22 cellular contexts compared by ENCODE assay signal in genomic region chr3:51969841-51970240, GRCh38. TPM values are rescaled to one million over a fixed set of nuclear protein-coding genes. Genes with fewer than 3 reads are reported as not detected.
A peak's percentile ranks its signal among the peaks of the same experiment; 100 is the strongest.
DNase-seq lines count a peak whose midpoint lies in the region; ATAC-seq and TF ChIP-seq lines count a peak whose summit lies in the region.
"Had no signal": no experiment of that assay in that cellular context is flagged by ENCODE, and none has a peak within 500 bp of the region (broad histone marks: within the 10 kb centered on the region; RNA-seq: fewer than 3 reads in every experiment).

No MANE protein-coding gene starts in this region.

- H2AK5ac ChIP-seq in neuronal stem cell (ENCODE audit: low read depth, low read length) = peak overlapping the region; percentile 49

- H3K4me3 ChIP-seq in BLaER1 (no peak overlapping the region), WERI-Rb-1 (ENCODE audit: low read depth, low read length) (no peak overlapping the region), neuronal stem cell (ENCODE audit: low read length in 2 of 2) (no peak overlapping the region)
- no peak overlapping the region for H3K4me3 ChIP-seq in CD8-positive, alpha-beta T cell (ENCODE audit: low read depth, low read length)
- H3K4me3 ChIP-seq: GM23248, SJCRH30 had no signal

- H3K9me3 Mint-ChIP-seq in CD8-positive, alpha-beta T cell = no peaks in the 10 kb centered on the region
- H3K9me3 Mint-ChIP-seq: CD8-positive, alpha-beta memory T cell; HFFc6 had no signal

- H3K27me3 Mint-ChIP-seq in CD8-positive, alpha-beta T cell (ENCODE audit: low read depth) = no peaks in the 10 kb centered on the region
- H3K27me3 Mint-ChIP-seq: CD8-positive, alpha-beta memory T cell had no signal

- no peak overlapping the region for H2BK120ac ChIP-seq in neuronal stem cell (ENCODE audit: low read depth, low read length)

- H3K9ac ChIP-seq in BLaER1 = peak overlapping the region; percentile 63; the same call in 1 of the 2 replicates
- H3K9ac ChIP-seq in neuronal stem cell (ENCODE audit: low read depth, low read length, poor library complexity) = no peak overlapping the region
- H3K9ac ChIP-seq: GM23248 had no signal

- no CpG with 5 or more reads among the region's 4 CpGs for WGBS in neuronal stem cell (ENCODE audit: extremely low coverage in 2 of 2, insufficient read length in 2 of 2, insufficient replicate concordance in 1 of 2), 2 donors

- peaks cover 5% of the 10 kb centered on the region for H3K79me1 ChIP-seq in neuronal stem cell (ENCODE audit: low read depth, low read length)

- intact Hi-C loops in CD8-positive, alpha-beta T cell (cut with DNase I, micrococcal nuclease) = loop anchor here (5.0 to 10.0 kb wide), 3 partner anchors 285 to 578 kb away; partner anchors contain the start of genes NT5DC2 (in 1 of the 2), RBM15B (in 1 of the 2) and UQCC5 (in 1 of the 2)

- H4K91ac ChIP-seq in neuronal stem cell (ENCODE audit: low read depth, low read length, poor library complexity) = no peak overlapping the region

- peak overlapping the region; percentile 69 for H2BK5ac ChIP-seq in neuronal stem cell (ENCODE audit: low read length)

- DNase-seq in CD8-positive, alpha-beta T cell = peak in 1 of 7 experiments; percentile 10
- DNase-seq in WERI-Rb-1 (no peak), neuronal stem cell (ENCODE audit: low spot score) (no peak), NCI-H2171 (lab: John Stamatoyannopoulos, UW) (no peak), GF-D8 (lab: John Stamatoyannopoulos, UW) (no peak), NCI-H2227 treated with DMSO at 0.1 percent for 48 hours (lab: John Stamatoyannopoulos, UW) (no peak)
- DNase-seq: BE2C; CD8-positive, alpha-beta memory T cell; GM23248; HFFc6; IMR-90; Kasumi-1; NCI-H1105 treated with DMSO at 0.1 percent for 48 hours; NCI-H187; NK-92 treated with Interleukin-12 subunit alpha and Interleukin-12 subunit beta, amount 100 ng/mL, for 24 hours; SJCRH30 had no signal

- H3K27me3 ChIP-seq in BLaER1 (no peaks in the 10 kb centered on the region), WERI-Rb-1 (ENCODE audit: insufficient read depth, low read depth, severe bottlenecking) (no peaks in the 10 kb centered on the region), neuronal stem cell (ENCODE audit: control insufficient read depth in 3 of 3, insufficient read depth in 3 of 3, low read depth in 1 of 3, low read length in 3 of 3) (no peaks in the 10 kb centered on the region)
- no peaks in the 10 kb centered on the region for H3K27me3 ChIP-seq in CD8-positive, alpha-beta T cell (ENCODE audit: insufficient read depth, low read length)
- H3K27me3 ChIP-seq: BE2C, SJCRH30 had no signal

- peak overlapping the region; percentile 53 for H3K18ac ChIP-seq in neuronal stem cell (ENCODE audit: low read length)

- H3K36me3 ChIP-seq in BLaER1 = peaks cover 9% of the 10 kb centered on the region; the same call in 1 of the 2 replicates
- no peaks in the 10 kb centered on the region for H3K36me3 ChIP-seq in CD8-positive, alpha-beta T cell (ENCODE audit: insufficient read depth, low read length)
- peaks cover 51% of the 10 kb centered on the region for H3K36me3 ChIP-seq in WERI-Rb-1
- H3K36me3 ChIP-seq in neuronal stem cell (replicated peaks in 1 of 2; ENCODE audit: control insufficient read depth in 2 of 2, insufficient read depth in 2 of 2, low read length in 2 of 2) = no peaks in the 10 kb centered on the region
- H3K36me3 ChIP-seq: BE2C had no signal

- H3K4me2 ChIP-seq in BLaER1 (peak overlapping the region; percentile 94), neuronal stem cell (ENCODE audit: insufficient read depth, low read length, poor library complexity, severe bottlenecking) (no peak overlapping the region)

- POLR2A ChIA-PET in CD8-positive, alpha-beta T cell (lab: Charles Lee) = interaction anchor here (1.1 kb wide), 1 partner anchor 22 kb away, joined by 4 read pairs; no protein-coding TSS in a partner anchor

- no peak for ATAC-seq in CD8-positive, alpha-beta T cell

- peak overlapping the region; percentile 95 for H3K27ac ChIP-seq in BLaER1
- H3K27ac ChIP-seq in CD8-positive, alpha-beta T cell (ENCODE audit: low read depth, low read length) = no peak overlapping the region
- peak overlapping the region; percentile 100 for H3K27ac ChIP-seq in WERI-Rb-1
- H3K27ac ChIP-seq in neuronal stem cell (replicated peaks; ENCODE audit: low read length) = no peak overlapping the region
- H3K27ac ChIP-seq: GM23248, SJCRH30 had no signal

- no peak overlapping the region for H4K8ac ChIP-seq in neuronal stem cell (ENCODE audit: low read depth, low read length)

- H3K9me3 ChIP-seq in BLaER1 (no peaks in the 10 kb centered on the region), WERI-Rb-1 (ENCODE audit: severe bottlenecking) (no peaks in the 10 kb centered on the region), neuronal stem cell (replicated peaks in 1 of 2; ENCODE audit: control insufficient read depth in 2 of 2, insufficient read depth in 1 of 2, low read depth in 1 of 2, low read length in 2 of 2) (no peaks in the 10 kb centered on the region)
- no peaks in the 10 kb centered on the region for H3K9me3 ChIP-seq in CD8-positive, alpha-beta T cell (ENCODE audit: low read length)
- H3K9me3 ChIP-seq: BE2C, SJCRH30 had no signal

- H3K36me3 Mint-ChIP-seq in CD8-positive, alpha-beta T cell = peaks cover 5% of the 10 kb centered on the region

- no peak overlapping the region for H3K23ac ChIP-seq in neuronal stem cell (ENCODE audit: low read depth, low read length, poor library complexity)

- H4K20me1 ChIP-seq in BLaER1 = peaks cover 28% of the 10 kb centered on the region; the same call in 1 of the 2 replicates

- CTCF ChIA-PET in CD8-positive, alpha-beta T cell (lab: Charles Lee) = interaction anchor here (1.1 to 2.3 kb wide), 4 partner anchors 13 to 154 kb away, joined by 3 to 7 read pairs (median 4); partner anchors contain the start of gene PARP3

- H3K4me1 ChIP-seq in BLaER1 = peaks cover 87% of the 10 kb centered on the region
- peaks cover 27% of the 10 kb centered on the region for H3K4me1 ChIP-seq in CD8-positive, alpha-beta T cell (ENCODE audit: insufficient read depth, low read length)
- peaks cover 46 to 48% of the 10 kb centered on the region in 2 donors for H3K4me1 ChIP-seq in neuronal stem cell (ENCODE audit: control insufficient read depth in 2 of 2, insufficient read depth in 1 of 2, low read depth in 1 of 2, low read length in 2 of 2)

- no peak overlapping the region for H3K4me3 Mint-ChIP-seq in CD8-positive, alpha-beta T cell
- H3K4me3 Mint-ChIP-seq: HFFc6 had no signal

- peak overlapping the region; percentile 14 for H2BK12ac ChIP-seq in neuronal stem cell (ENCODE audit: low read length)

- no peak for TF ChIP-seq CTCF in CD8-positive, alpha-beta T cell (IDR thresholded peaks at IDR 0.05)
- TF ChIP-seq CTCF in WERI-Rb-1 (IDR thresholded peaks at IDR 0.05; ENCODE audit: low read depth, low read length) = no peak

- no peak overlapping the region for H3K14ac ChIP-seq in neuronal stem cell (ENCODE audit: low read length)

- peak overlapping the region; percentile 13 for H2BK15ac ChIP-seq in neuronal stem cell (ENCODE audit: low read length)

- H3K4ac ChIP-seq in neuronal stem cell (ENCODE audit: low read length) = no peak overlapping the region

- H2AFZ ChIP-seq in neuronal stem cell (ENCODE audit: low read length) = no peak overlapping the region
- H2AFZ ChIP-seq: GM23248 had no signal

- peak overlapping the region; percentile 22 for H3K27ac Mint-ChIP-seq in CD8-positive, alpha-beta T cell
- H3K27ac Mint-ChIP-seq: HFFc6 had no signal

- peaks cover 42% of the 10 kb centered on the region for H3K4me1 Mint-ChIP-seq in CD8-positive, alpha-beta T cell (ENCODE audit: low read depth)

RNA-seq across cellular contexts. Expression of gene PCBP4, which starts 2.6 kb away (rescaled TPM):
- total RNA-seq in CD8-positive, alpha-beta T cell = 10 to 100 TPM in 1 of 2 experiments, 1 to 10 TPM in 1; 9.8 to 14.7 TPM
- 68.8 TPM for polyA plus RNA-seq in neuronal stem cell (2013, experiment 1 of 2)
- 66.4 TPM for polyA plus RNA-seq in neuronal stem cell (2013, experiment 2 of 2)

RNA-seq across cellular contexts. Expression of gene ABHD14B, which starts 4.0 kb away (rescaled TPM):
- 10 to 100 TPM; 44.3 to 44.4 TPM for total RNA-seq in CD8-positive, alpha-beta T cell
- 4.3 TPM for polyA plus RNA-seq in neuronal stem cell (2013, experiment 1 of 2)
- polyA plus RNA-seq in neuronal stem cell (2013, experiment 2 of 2) = 4.5 TPM

RNA-seq across cellular contexts. Expression of gene ABHD14A, which starts 5.0 kb away (rescaled TPM):
- total RNA-seq in CD8-positive, alpha-beta T cell = 1 to 10 TPM; 6.8 to 6.9 TPM
- polyA plus RNA-seq in neuronal stem cell (2013, experiment 1 of 2) = 18.1 TPM
- polyA plus RNA-seq in neuronal stem cell (2013, experiment 2 of 2) = 16.4 TPM

RNA-seq across cellular contexts. Expression of gene ACY1, which starts 13.5 kb away (rescaled TPM):
- 1 to 10 TPM; 3.8 to 4.0 TPM for total RNA-seq in CD8-positive, alpha-beta T cell
- 7.8 TPM for polyA plus RNA-seq in neuronal stem cell (2013, experiment 1 of 2)
- 7.4 TPM for polyA plus RNA-seq in neuronal stem cell (2013, experiment 2 of 2)

RNA-seq across cellular contexts. Expression of gene GPR62, which starts 14.7 kb away (rescaled TPM):
- not detected for total RNA-seq in CD8-positive, alpha-beta T cell
- polyA plus RNA-seq in neuronal stem cell (2013, experiment 1 of 2) = 0.06 TPM
- 0.07 TPM for polyA plus RNA-seq in neuronal stem cell (2013, experiment 2 of 2)
- total RNA-seq: CD8-positive, alpha-beta memory T cell; Daoy; GM23248; HT-29; OCI-LY7; RPMI7951; SJCRH30 had no signal
- polyA plus RNA-seq: AG04450; CD8-positive, alpha-beta memory T cell; GM23248; IMR-90 had no signal

Comparison
In these comparisons a context has a peak if more than half of its experiments do, and no peak if none do; other contexts are left out.
1. H3K27ac ChIP-seq: peak in BLaER1 (single experiment) and WERI-Rb-1 (single experiment); none in CD8-positive, alpha-beta T cell (single experiment) and neuronal stem cell (single experiment).